ENCODE assay signal across 14 cellular contexts in the genomic region with DNA sequence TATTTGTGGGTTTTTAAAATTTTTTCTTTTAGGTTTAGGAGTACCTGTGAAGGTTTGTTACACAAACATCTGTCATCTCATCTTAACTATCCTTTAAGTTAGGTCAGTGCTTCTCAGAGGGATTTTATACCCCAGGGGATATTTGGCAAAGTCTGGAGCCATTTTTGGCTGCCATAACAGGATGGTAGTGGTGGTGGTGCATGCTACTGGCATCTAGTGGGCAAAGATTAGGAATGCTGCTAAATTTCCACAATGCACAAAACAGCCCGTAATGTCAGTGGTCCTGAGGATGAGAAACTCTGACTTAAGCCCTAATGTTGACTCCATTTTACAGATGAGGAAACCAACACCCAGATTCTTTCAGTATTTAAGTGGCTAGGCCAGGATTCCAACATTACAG.
DNase-seq lines count a peak whose midpoint lies in the region; ATAC-seq and TF ChIP-seq lines count a peak whose summit lies in the region.
"Had no signal": no experiment of that assay in that cellular context is flagged by ENCODE, and none has a peak within 500 bp of the region (broad histone marks: within the 10 kb centered on the region; RNA-seq: fewer than 3 reads in every experiment).

No MANE protein-coding gene starts in this region.

- DNase-seq in MCF 10A (ENCODE audit: unreplicated experiment) (peak; percentile 21), breast epithelium (ENCODE audit: low spot score in 2 of 2) (no peak), NCI-H524 (lab: John Stamatoyannopoulos, UW) (peak; percentile 47 to 67), cardiac fibroblast (ENCODE audit: low read depth in 2 of 2) (peak in 1 of 2 donors; percentile 55), type B pancreatic cell (ENCODE audit: extremely low spot score, unreplicated experiment) (no peak), ovary (no peak), esophagus muscularis mucosa (ENCODE audit: extremely low spot score) (no peak)
- DNase-seq: activated CD4-positive, alpha-beta T cell treated with anti-CD3 and anti-CD28 coated beads for 48 hours; activated naive CD4-positive, alpha-beta T cell treated with anti-CD3 and anti-CD28 coated beads, Interleukin-2, amount 10 ng/mL, durations not matched to agents 7 days and 5 days; stimulated activated naive CD8-positive, alpha-beta T cell treated with anti-CD3 and anti-CD28 coated beads, Interleukin-15, amount 100 ng/mL, for 72 hours had no signal

- H3K27ac Mint-ChIP-seq in MCF 10A (ENCODE audit: low read depth, unreplicated experiment) (no peak overlapping the region), type B pancreatic cell (no peak overlapping the region)
- H3K27ac Mint-ChIP-seq: activated naive CD4-positive, alpha-beta T cell treated with anti-CD3 and anti-CD28 coated beads, Interleukin-2, amount 10 ng/mL, durations not matched to agents 7 days and 5 days; nephron; stimulated activated naive CD8-positive, alpha-beta T cell treated with anti-CD3 and anti-CD28 coated beads, Interleukin-15, amount 100 ng/mL, for 72 hours had no signal

- H3K4me1 Mint-ChIP-seq in MCF 10A (ENCODE audit: insufficient read depth, unreplicated experiment) (no peaks in the 10 kb centered on the region), type B pancreatic cell (ENCODE audit: unreplicated experiment) (no peaks in the 10 kb centered on the region)
- H3K4me1 Mint-ChIP-seq: activated naive CD4-positive, alpha-beta T cell treated with anti-CD3 and anti-CD28 coated beads, Interleukin-2, amount 10 ng/mL, durations not matched to agents 7 days and 5 days; nephron; stimulated activated naive CD8-positive, alpha-beta T cell treated with anti-CD3 and anti-CD28 coated beads, Interleukin-15, amount 100 ng/mL, for 72 hours had no signal

- TF ChIP-seq CTCF in MCF 10A (IDR thresholded peaks at IDR 0.05; ENCODE audit: unreplicated experiment) (peak; percentile 14), breast epithelium (IDR thresholded peaks at IDR 0.05) (no peak), cardiac fibroblast (IDR thresholded peaks at IDR 0.05; ENCODE audit: low read depth, low read length) (peak; percentile 32), type B pancreatic cell (conservative IDR thresholded peaks at IDR 0.05) (peak; percentile 17), ovary (IDR thresholded peaks at IDR 0.05) (no peak), esophagus muscularis mucosa (IDR thresholded peaks at IDR 0.05) (no peak)

- H3K36me3 ChIP-seq in breast epithelium (no peaks in the 10 kb centered on the region), ovary (no peaks in the 10 kb centered on the region), esophagus muscularis mucosa (no peaks in the 10 kb centered on the region)
- H3K36me3 ChIP-seq: BLaER1 treated with 17β-estradiol and CSF1 and Interleukin-3, amounts not matched to agents 10 nM and 100 nM had no signal

- ATAC-seq in GM19324 (IDR thresholded peaks at IDR 0.05; ENCODE audit: low FRiP score, unreplicated experiment) = no peak
- ATAC-seq: Right ventricle myocardium inferior; stimulated activated naive CD8-positive, alpha-beta T cell treated with anti-CD3 and anti-CD28 coated beads, Interleukin-15, amount 100 ng/mL, for 72 hours had no signal

- H3K27me3 ChIP-seq in breast epithelium (no peaks in the 10 kb centered on the region), ovary (no peaks in the 10 kb centered on the region), esophagus muscularis mucosa (no peaks in the 10 kb centered on the region)
- H3K27me3 ChIP-seq: BLaER1 treated with 17β-estradiol and CSF1 and Interleukin-3, amounts not matched to agents 10 nM and 100 nM had no signal

- CTCF ChIA-PET in MCF 10A (lab: Yijun Ruan, JAX) = no interaction called here

- H3K4me1 ChIP-seq in breast epithelium = no peaks in the 10 kb centered on the region
- H3K4me1 ChIP-seq in ovary (ENCODE audit: insufficient read depth) = no peaks in the 10 kb centered on the region
- H3K4me1 ChIP-seq in esophagus muscularis mucosa = peaks cover 0 to 20% (median 12%) of the 10 kb centered on the region in 4 donors
- H3K4me1 ChIP-seq: BLaER1 treated with 17β-estradiol and CSF1 and Interleukin-3, amounts not matched to agents 10 nM and 100 nM had no signal

- POLR2A ChIA-PET in MCF 10A (lab: Yijun Ruan, JAX) = no interaction called here

- H3K27me3 Mint-ChIP-seq in MCF 10A (ENCODE audit: insufficient read depth, unreplicated experiment) (peaks cover 17% of the 10 kb centered on the region), type B pancreatic cell (no peaks in the 10 kb centered on the region)
- H3K27me3 Mint-ChIP-seq: activated naive CD4-positive, alpha-beta T cell treated with anti-CD3 and anti-CD28 coated beads, Interleukin-2, amount 10 ng/mL, durations not matched to agents 7 days and 5 days; stimulated activated naive CD8-positive, alpha-beta T cell treated with anti-CD3 and anti-CD28 coated beads, Interleukin-15, amount 100 ng/mL, for 72 hours had no signal

- TF ChIP-seq EP300 in ovary (IDR thresholded peaks at IDR 0.05) (no peak), esophagus muscularis mucosa (IDR thresholded peaks at IDR 0.05) (no peak)

- H3K27ac ChIP-seq in breast epithelium = no peak overlapping the region
- H3K27ac ChIP-seq in ovary = no peak overlapping the region
- H3K27ac ChIP-seq in esophagus muscularis mucosa (replicated peaks in 1 of 4) = no peak overlapping the region
- H3K27ac ChIP-seq: BLaER1 treated with 17β-estradiol and CSF1 and Interleukin-3, amounts not matched to agents 10 nM and 100 nM had no signal

- no peak overlapping the region for H3K4me3 ChIP-seq in breast epithelium
- H3K4me3 ChIP-seq in cardiac fibroblast (replicated peaks in 1 of 2; ENCODE audit: low read depth in 2 of 2, low read length in 2 of 2) = no peak overlapping the region
- H3K4me3 ChIP-seq in ovary = no peak overlapping the region
- H3K4me3 ChIP-seq in esophagus muscularis mucosa = no peak overlapping the region
- H3K4me3 ChIP-seq: BLaER1 treated with 17β-estradiol and CSF1 and Interleukin-3, amounts not matched to agents 10 nM and 100 nM had no signal

- no TSS peak for BruUV-seq in MCF 10A (replicated peaks; lab: Mats Ljungman, UMichigan)

- intact Hi-C loops in MCF 10A (cut with micrococcal nuclease) = no loop called here
- intact Hi-C loops in breast epithelium (cut with DNase I; ENCODE audit: low total_unique reads) = no loop called here
- intact Hi-C loops in ovary (cut with DNase I) = no loop called here
- intact Hi-C loops in esophagus muscularis mucosa (cut with DNase I) = no loop called here

- H3K9me3 ChIP-seq in breast epithelium (no peaks in the 10 kb centered on the region), ovary (no peaks in the 10 kb centered on the region), esophagus muscularis mucosa (no peaks in the 10 kb centered on the region)
- H3K9me3 ChIP-seq: BLaER1 treated with 17β-estradiol and CSF1 and Interleukin-3, amounts not matched to agents 10 nM and 100 nM had no signal

- TF ChIP-seq POLR2A in breast epithelium (IDR thresholded peaks at IDR 0.05) (no peak), ovary (IDR thresholded peaks at IDR 0.05) (no peak), esophagus muscularis mucosa (IDR thresholded peaks at IDR 0.05; ENCODE audit: low read depth) (no peak)

- 81 to 86% (median 81%) methylated on average over 1 of the region's 1 CpG for WGBS in ovary, 3 donors
- 100% methylated on average over 1 of the region's 1 CpG for WGBS in esophagus muscularis mucosa

- H3K36me3 Mint-ChIP-seq in MCF 10A (ENCODE audit: insufficient read depth, unreplicated experiment) (no peaks in the 10 kb centered on the region), type B pancreatic cell (no peaks in the 10 kb centered on the region)
- H3K36me3 Mint-ChIP-seq: activated naive CD4-positive, alpha-beta T cell treated with anti-CD3 and anti-CD28 coated beads, Interleukin-2, amount 10 ng/mL, durations not matched to agents 7 days and 5 days had no signal

- H3K4me3 Mint-ChIP-seq in MCF 10A (ENCODE audit: unreplicated experiment) (no peak overlapping the region), type B pancreatic cell (no peak overlapping the region)
- H3K4me3 Mint-ChIP-seq: activated naive CD4-positive, alpha-beta T cell treated with anti-CD3 and anti-CD28 coated beads, Interleukin-2, amount 10 ng/mL, durations not matched to agents 7 days and 5 days; nephron; stimulated activated naive CD8-positive, alpha-beta T cell treated with anti-CD3 and anti-CD28 coated beads, Interleukin-15, amount 100 ng/mL, for 72 hours had no signal

- no peaks in the 10 kb centered on the region for H3K9me3 Mint-ChIP-seq in MCF 10A (ENCODE audit: unreplicated experiment)
- no peaks in the 10 kb centered on the region for H3K9me3 Mint-ChIP-seq in type B pancreatic cell
- H3K9me3 Mint-ChIP-seq: activated naive CD4-positive, alpha-beta T cell treated with anti-CD3 and anti-CD28 coated beads, Interleukin-2, amount 10 ng/mL, durations not matched to agents 7 days and 5 days; nephron had no signal

Comparison
In these comparisons a context has a peak if more than half of its experiments do, and no peak if none do; other contexts are left out.
1. DNase-seq: peak in MCF 10A (single experiment) and NCI-H524 (2 of 2); none in breast epithelium (0 of 2), type B pancreatic cell (single experiment), ovary (0 of 5) and esophagus muscularis mucosa (single experiment).
2. CTCF ChIP-seq: peak in MCF 10A (single experiment), cardiac fibroblast (single experiment) and type B pancreatic cell (single experiment); none in breast epithelium (0 of 3), ovary (0 of 3) and esophagus muscularis mucosa (0 of 3).